ENCODE assay signal across 33 cellular contexts in the genomic region with DNA sequence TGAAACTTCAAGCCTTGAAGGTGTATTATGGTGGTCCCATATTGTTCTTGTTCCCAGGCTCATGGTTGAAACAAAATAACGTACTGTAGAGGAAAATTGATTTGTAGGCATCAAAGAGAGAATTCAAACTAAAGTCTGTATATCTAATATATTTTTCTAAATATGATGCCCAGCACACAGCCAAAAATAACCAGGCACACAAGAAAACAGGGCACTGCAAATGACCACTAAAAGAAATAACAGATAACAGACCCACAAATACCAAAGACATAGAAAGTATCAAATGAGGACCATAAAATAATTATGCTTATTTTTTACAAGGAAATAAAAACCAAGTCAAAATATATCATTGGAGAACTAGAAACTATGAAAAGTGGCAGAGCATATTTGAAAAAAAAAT.
"Had no signal": no experiment of that assay in that cellular context is flagged by ENCODE, and none has a peak within 500 bp of the region (broad histone marks: within the 10 kb centered on the region; RNA-seq: fewer than 3 reads in every experiment).

No MANE protein-coding gene starts in this region.

- ATAC-seq: activated naive CD4-positive, alpha-beta T cell treated with anti-CD3 and anti-CD28 coated beads, Interleukin-2, amount 50 U/mL, for 72 hours; activated naive CD8-positive, alpha-beta T cell treated with anti-CD3 and anti-CD28 coated beads, Interleukin-2, amount 50 U/mL, for 24 hours; activated T-cell treated with anti-CD3 and anti-CD28 coated beads, Interleukin-2, amount 50 U/mL, for 4 hours; activated T-cell treated with anti-CD3 and anti-CD28 coated beads, Interleukin-2, amount 50 U/mL, for 72 hours; activated T-helper 17 cell treated with anti-CD3 and anti-CD28 coated beads, Interleukin-2, amount 50 U/mL, for 72 hours; body of pancreas had no signal

- FAIRE-seq: astrocyte, bronchial epithelial cell had no signal

- H3K36me3 ChIP-seq: adrenal gland, ascending aorta, brain microvascular endothelial cell, breast epithelium, cardiac muscle cell had no signal

- H3K4me1 ChIP-seq: adrenal gland, ascending aorta, body of pancreas, breast epithelium had no signal

- H3K4me3 ChIP-seq: adrenal gland, ascending aorta, body of pancreas, breast epithelium, cardiac muscle cell had no signal

- DNase-seq: activated effector memory CD4-positive, alpha-beta T cell treated with anti-CD3 and anti-CD28 coated beads, Interleukin-2, amount 50 U/mL, for 16 hours; activated effector memory CD4-positive, alpha-beta T cell treated with Interleukin-2 at 50 U/mL for 16 hours; activated gamma-delta T cell; activated gamma-delta T cell treated with Interleukin-2 at 50 U/mL for 16 hours; activated naive CD4-positive, alpha-beta T cell; activated naive CD4-positive, alpha-beta T cell treated with anti-CD3 and anti-CD28 coated beads for 36 hours; activated naive CD4-positive, alpha-beta T cell treated with anti-CD3 and anti-CD28 coated beads, Interleukin-2, amount 10 ng/mL, durations not matched to agents 7 days and 5 days; activated naive CD4-positive, alpha-beta T cell treated with anti-CD3 and anti-CD28 coated beads, Interleukin-2, amount 50 U/mL, for 16 hours; activated naive CD4-positive, alpha-beta T cell treated with Interleukin-2 at 50 U/mL for 16 hours; activated naive CD8-positive, alpha-beta T cell treated with anti-CD3 and anti-CD28 coated beads for 36 hours; activated naive CD8-positive, alpha-beta T cell treated with anti-CD3 and anti-CD28 coated beads, Interleukin-2, amount 10 ng/mL, durations not matched to agents 7 days and 5 days; activated naive CD8-positive, alpha-beta T cell treated with anti-CD3 and anti-CD28 coated beads, Interleukin-2, amount 50 U/mL, for 24 hours; activated T-cell treated with anti-CD3 and anti-CD28 coated beads, Interleukin-2, amount 50 U/mL, for 24 hours; activated T-cell treated with anti-CD3 and anti-CD28 coated beads, Interleukin-2, amount 50 U/mL, for 4 hours; activated T-cell treated with anti-CD3 and anti-CD28 coated beads, Interleukin-2, amount 50 U/mL, for 48 hours; activated T-cell treated with anti-CD3 and anti-CD28 coated beads, Interleukin-2, amount 50 U/mL, for 72 hours; adrenal gland; amniotic stem cell; amygdala; anterior cingulate cortex; aorta; body of pancreas; brain microvascular endothelial cell; caudate nucleus; central memory CD4-positive, alpha-beta T cell; cerebellar nuclear complex had no signal

- H3K9me3 ChIP-seq: adrenal gland, ascending aorta, body of pancreas, breast epithelium had no signal

- H3K27ac ChIP-seq: adrenal gland, ascending aorta, body of pancreas, brain microvascular endothelial cell, breast epithelium, cardiac muscle cell had no signal

- H3K27me3 ChIP-seq: ascending aorta, body of pancreas, brain microvascular endothelial cell, breast epithelium, cardiac muscle cell had no signal
